ENCODE assay signal across 9 cellular contexts in the genomic region with DNA sequence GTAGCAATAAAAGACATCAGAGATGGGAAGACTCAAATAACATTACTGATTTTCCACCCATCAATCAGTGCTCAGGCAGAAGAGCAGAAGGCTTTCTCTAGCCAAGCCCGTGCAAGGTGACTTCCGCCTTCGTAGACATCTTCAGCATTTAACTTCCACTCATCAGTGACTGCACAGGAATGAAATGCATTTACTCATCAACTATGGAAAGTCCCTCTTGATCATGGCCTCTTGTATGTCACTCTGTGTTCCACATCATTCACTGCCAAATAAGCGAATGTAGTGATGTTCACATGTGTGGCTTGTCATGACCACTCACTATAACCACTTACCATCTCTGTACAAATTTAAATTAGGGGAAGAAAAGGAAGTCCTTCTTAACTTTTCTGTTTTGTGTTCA. TPM values are rescaled to one million over a fixed set of nuclear protein-coding genes. Genes with fewer than 3 reads are reported as not detected.
DNase-seq lines count a peak whose midpoint lies in the region; ATAC-seq and TF ChIP-seq lines count a peak whose summit lies in the region.
"Had no signal": no experiment of that assay in that cellular context is flagged by ENCODE, and none has a peak within 500 bp of the region (broad histone marks: within the 10 kb centered on the region; RNA-seq: fewer than 3 reads in every experiment).

No MANE protein-coding gene starts in this region.

- TF ChIP-seq CTCF in GM10248 (IDR thresholded peaks at IDR 0.05; ENCODE audit: control extremely low read depth, extremely low read depth, low read depth, missing control alignments) (no peak), fibroblast of mammary gland (conservative IDR thresholded peaks at IDR 0.05; ENCODE audit: control insufficient read depth, insufficient read depth, low read depth, low read length) (no peak), gastrocnemius medialis (IDR thresholded peaks at IDR 0.05 in 4 of 5, conservative IDR thresholded peaks at IDR 0.05 in 1 of 5) (no peak)

- peak; percentile 83 for ATAC-seq in GM19463 (IDR thresholded peaks at IDR 0.05; ENCODE audit: unreplicated experiment)
- peak; percentile 64 for ATAC-seq in HG03280 (IDR thresholded peaks at IDR 0.05; ENCODE audit: unreplicated experiment)
- no peak for ATAC-seq in gastrocnemius medialis

- CTCF ChIA-PET in GM10248 (lab: Yijun Ruan, JAX) = no interaction called here

- DNase-seq in GM10248 (ENCODE audit: extremely low spot score) (peak; percentile 57), fibroblast of mammary gland (ENCODE audit: low read depth) (peak; percentile 72), HuH-7.5 (ENCODE audit: low spot score) (no peak), NCI-H146 (lab: John Stamatoyannopoulos, UW) (no peak), gastrocnemius medialis (no peak), HK-2 (ENCODE audit: unreplicated experiment) (no peak)

- H3K4me3 ChIP-seq in fibroblast of mammary gland (ENCODE audit: control insufficient read depth, low read depth, low read length) = no peak overlapping the region
- no peak overlapping the region for H3K4me3 ChIP-seq in gastrocnemius medialis
- H3K4me3 ChIP-seq: cardiac muscle cell had no signal

- in situ Hi-C loops in gastrocnemius medialis (cut with MboI; ENCODE audit: low sequenced_read_pairs in 4 of 4) = loop anchor here in 1 of 4 donors (10.0 kb wide), 1 partner anchor 191 kb away; a partner anchor contains a TSS

- H3K9me3 ChIP-seq in gastrocnemius medialis = no peaks in the 10 kb centered on the region

- no peak overlapping the region for H3K27ac ChIP-seq in gastrocnemius medialis
- H3K27ac ChIP-seq: cardiac muscle cell had no signal

- no peak for TF ChIP-seq POLR2A in gastrocnemius medialis (IDR thresholded peaks at IDR 0.05)

- intact Hi-C loops in gastrocnemius medialis (cut with DNase I; ENCODE audit: low total_unique reads) = no loop called here

- peaks cover 10 to 26% of the 10 kb centered on the region in 2 donors for H3K4me1 ChIP-seq in gastrocnemius medialis

- no peaks in the 10 kb centered on the region for H3K27me3 ChIP-seq in gastrocnemius medialis
- H3K27me3 ChIP-seq: cardiac muscle cell had no signal

- no peaks in the 10 kb centered on the region for H3K36me3 ChIP-seq in gastrocnemius medialis
- H3K36me3 ChIP-seq: cardiac muscle cell had no signal

- POLR2A ChIA-PET in GM10248 (lab: Yijun Ruan, JAX) = no interaction called here

RNA-seq across cellular contexts. Expression of a gene that starts 49.4 kb away (rescaled TPM):
- 10 to 100 TPM; 23.8 to 36.5 (median 31.8) TPM for total RNA-seq in gastrocnemius medialis

Comparison
In these comparisons a context has a peak if more than half of its experiments do, and no peak if none do; other contexts are left out.
1. DNase-seq: peak in GM10248 (single experiment) and fibroblast of mammary gland (single experiment); none in HuH-7.5 (single experiment), NCI-H146 (single experiment), gastrocnemius medialis (0 of 2) and HK-2 (single experiment).
2. ATAC-seq: peak in GM19463 (single experiment) and HG03280 (single experiment); none in gastrocnemius medialis (0 of 2).